ENCODE assay signal across 10 cellular contexts in the genomic region with DNA sequence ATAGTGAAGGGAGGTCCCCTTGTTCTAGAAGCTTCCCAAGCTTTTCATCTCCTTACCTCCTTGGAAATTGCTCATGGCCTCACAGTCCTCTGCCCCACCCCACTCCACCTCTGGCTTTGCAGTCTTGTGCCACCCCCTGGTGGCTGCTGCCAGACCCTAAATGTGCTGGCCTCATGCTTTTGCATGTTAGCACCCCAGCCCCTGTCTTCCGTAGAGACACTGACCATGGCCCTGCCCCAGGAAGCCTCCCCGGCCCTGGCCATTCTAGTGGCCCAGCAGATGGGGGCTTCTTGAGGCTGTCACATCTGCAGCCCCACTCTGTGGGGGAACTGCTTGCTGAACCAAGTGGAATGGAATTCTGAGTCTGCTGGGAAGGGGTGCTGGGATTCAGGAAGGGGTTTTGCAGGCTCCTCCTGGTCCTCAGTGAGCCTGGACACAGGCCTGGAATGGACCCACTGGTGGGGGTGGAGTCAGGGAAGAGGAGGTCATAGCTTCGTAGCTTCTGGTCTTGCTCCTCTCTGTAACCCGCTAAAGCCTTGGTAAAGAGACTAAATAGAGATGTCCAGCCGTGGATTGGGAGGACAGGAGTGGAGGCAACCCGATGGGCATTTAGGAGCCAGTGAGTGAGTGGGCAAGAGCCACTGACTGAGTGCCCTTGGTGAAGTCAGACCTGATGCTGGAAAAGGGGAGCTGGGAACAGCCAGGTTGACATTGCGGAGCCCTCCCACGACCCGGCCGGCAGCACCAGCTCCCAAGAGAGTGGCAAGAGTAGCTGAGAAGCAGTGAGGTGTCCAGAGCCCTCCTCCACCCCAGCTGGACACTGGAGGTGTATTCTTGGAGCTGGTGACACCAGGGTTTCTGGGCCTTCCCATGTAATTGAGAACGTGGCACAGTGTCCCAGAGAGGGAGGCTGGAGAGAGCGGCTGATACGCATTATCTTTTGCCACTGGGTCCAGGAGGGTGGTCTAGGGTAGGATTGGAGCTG. TPM values are rescaled to one million over a fixed set of nuclear protein-coding genes. Genes with fewer than 3 reads are reported as not detected.
DNase-seq lines count a peak whose midpoint lies in the region; ATAC-seq and TF ChIP-seq lines count a peak whose summit lies in the region.
"Had no signal": no experiment of that assay in that cellular context is flagged by ENCODE, and none has a peak within 500 bp of the region (broad histone marks: within the 10 kb centered on the region; RNA-seq: fewer than 3 reads in every experiment).

No MANE protein-coding gene starts in this region.

- intact Hi-C loops in activated naive CD4-positive, alpha-beta T cell treated with anti-CD3 and anti-CD28 coated beads for 36 hours (cut with micrococcal nuclease), result no loop called here

- no peak overlapping the region for H3K27ac Mint-ChIP-seq in activated naive CD4-positive, alpha-beta T cell treated with anti-CD3 and anti-CD28 coated beads for 36 hours
- no peak overlapping the region for H3K27ac Mint-ChIP-seq in WTC11
- H3K27ac Mint-ChIP-seq in stimulated activated effector memory CD8-positive, alpha-beta T cell treated with anti-CD3 and anti-CD28 coated beads, Interleukin-12 subunit alpha, Interleukin-12 subunit beta, amount 100 ng/mL, for 72 hours, result peak overlapping the region; percentile 67
- H3K27ac Mint-ChIP-seq: CD4-positive, CD25-positive, alpha-beta regulatory T cell had no signal

- no peak for TF ChIP-seq EP300 in Ishikawa (IDR thresholded peaks at IDR 0.05; ENCODE audit: borderline replicate concordance)

- TF ChIP-seq RAD21 in Ishikawa (IDR thresholded peaks at IDR 0.05; ENCODE audit: low read depth), result peak; percentile 58

- CTCF ChIA-PET in activated naive CD4-positive, alpha-beta T cell treated with anti-CD3 and anti-CD28 coated beads for 36 hours (lab: Charles Lee), result interaction anchor here (0.6 to 0.7 kb wide), 2 partner anchors 9 to 80 kb away, joined by 3 read pairs; no protein-coding TSS in a partner anchor
- CTCF ChIA-PET in WTC11 (lab: Charles Lee), result interaction anchor here (0.6 to 1.6 kb wide), 7 partner anchors 12 to 205 kb away, joined by 3 to 15 read pairs (median 4); partner anchors contain the start of gene RAMP3

- DNase-seq in activated naive CD4-positive, alpha-beta T cell treated with anti-CD3 and anti-CD28 coated beads for 36 hours, result peak; percentile 25
- no peak for DNase-seq in activated naive CD4-positive, alpha-beta T cell (lab: John Stamatoyannopoulos, UW)
- DNase-seq in WTC11 (ENCODE audit: low spot score) (peak; percentile 44), NCI-H446 (lab: John Stamatoyannopoulos, UW) (no peak), NCI-H1105 (lab: John Stamatoyannopoulos, UW) (no peak)
- no peak for DNase-seq in stimulated activated effector memory CD8-positive, alpha-beta T cell treated with anti-CD3 and anti-CD28 coated beads, Interleukin-12 subunit alpha, Interleukin-12 subunit beta, amount 100 ng/mL, for 72 hours (ENCODE audit: low spot score in 2 of 2)
- DNase-seq: CD4-positive, CD25-positive, alpha-beta regulatory T cell had no signal

- H3K27me3 Mint-ChIP-seq in activated naive CD4-positive, alpha-beta T cell treated with anti-CD3 and anti-CD28 coated beads for 36 hours (ENCODE audit: low read depth), result no peaks in the 10 kb centered on the region
- H3K27me3 Mint-ChIP-seq in WTC11 (ENCODE audit: low read depth), result peaks cover 5% of the 10 kb centered on the region; the same call in 1 of the 2 replicates

- 0 out of 2 replicates have a peak, but pooled peaks have one; percentile 15 for TF ChIP-seq CTCF in WTC11 (IDR thresholded peaks at IDR 0.05)

- H3K4me1 Mint-ChIP-seq in activated naive CD4-positive, alpha-beta T cell treated with anti-CD3 and anti-CD28 coated beads for 36 hours (ENCODE audit: low read depth), result no peaks in the 10 kb centered on the region
- H3K4me1 Mint-ChIP-seq in WTC11, result no peaks in the 10 kb centered on the region
- H3K4me1 Mint-ChIP-seq in stimulated activated effector memory CD8-positive, alpha-beta T cell treated with anti-CD3 and anti-CD28 coated beads, Interleukin-12 subunit alpha, Interleukin-12 subunit beta, amount 100 ng/mL, for 72 hours, result no peaks in the 10 kb centered on the region
- H3K4me1 Mint-ChIP-seq: CD4-positive, CD25-positive, alpha-beta regulatory T cell had no signal

- no peaks in the 10 kb centered on the region for H3K9me3 Mint-ChIP-seq in activated naive CD4-positive, alpha-beta T cell treated with anti-CD3 and anti-CD28 coated beads for 36 hours
- H3K9me3 Mint-ChIP-seq in WTC11, result no peaks in the 10 kb centered on the region
- no peaks in the 10 kb centered on the region for H3K9me3 Mint-ChIP-seq in stimulated activated effector memory CD8-positive, alpha-beta T cell treated with anti-CD3 and anti-CD28 coated beads, Interleukin-12 subunit alpha, Interleukin-12 subunit beta, amount 100 ng/mL, for 72 hours
- H3K9me3 Mint-ChIP-seq: CD4-positive, CD25-positive, alpha-beta regulatory T cell had no signal

- H3K4me3 Mint-ChIP-seq in activated naive CD4-positive, alpha-beta T cell treated with anti-CD3 and anti-CD28 coated beads for 36 hours, result no peak overlapping the region
- no peak overlapping the region for H3K4me3 Mint-ChIP-seq in WTC11
- H3K4me3 Mint-ChIP-seq in stimulated activated effector memory CD8-positive, alpha-beta T cell treated with anti-CD3 and anti-CD28 coated beads, Interleukin-12 subunit alpha, Interleukin-12 subunit beta, amount 100 ng/mL, for 72 hours, result no peak overlapping the region
- H3K4me3 Mint-ChIP-seq: CD4-positive, CD25-positive, alpha-beta regulatory T cell had no signal

- ATAC-seq in WTC11 (peak; percentile 79), HG03457 (IDR thresholded peaks at IDR 0.05; ENCODE audit: unreplicated experiment) (no peak)
- no peak for ATAC-seq in stimulated activated effector memory CD8-positive, alpha-beta T cell treated with anti-CD3 and anti-CD28 coated beads, Interleukin-12 subunit alpha, Interleukin-12 subunit beta, amount 100 ng/mL, for 72 hours

- POLR2A ChIA-PET in WTC11 (lab: Charles Lee), result no interaction called here

- H3K36me3 Mint-ChIP-seq in activated naive CD4-positive, alpha-beta T cell treated with anti-CD3 and anti-CD28 coated beads for 36 hours (ENCODE audit: low read depth), result no peaks in the 10 kb centered on the region
- no peaks in the 10 kb centered on the region for H3K36me3 Mint-ChIP-seq in WTC11
- no peaks in the 10 kb centered on the region for H3K36me3 Mint-ChIP-seq in stimulated activated effector memory CD8-positive, alpha-beta T cell treated with anti-CD3 and anti-CD28 coated beads, Interleukin-12 subunit alpha, Interleukin-12 subunit beta, amount 100 ng/mL, for 72 hours
- H3K36me3 Mint-ChIP-seq: CD4-positive, CD25-positive, alpha-beta regulatory T cell had no signal

TF ChIP-seq in Ishikawa, 13 proteins besides CTCF, POLR2A, EP300 and RAD21:
- TF ChIP-seq MAX (IDR thresholded peaks at IDR 0.05), result no peak

TF ChIP-seq in WTC11, 78 proteins besides CTCF, POLR2A, EP300 and RAD21:
- no peak for TF ChIP-seq PRRX2 (CRISPR knock-in tag; IDR thresholded peaks at IDR 0.05)

RNA-seq across cellular contexts. Expression of gene RAMP3, which starts 20.9 kb away (rescaled TPM):
- not detected for total RNA-seq in activated naive CD4-positive, alpha-beta T cell treated with anti-CD3 and anti-CD28 coated beads for 36 hours
- total RNA-seq in WTC11 (2021), result 0.85 to 1.2 TPM (median 1.1 TPM) in 3 replicates
- total RNA-seq: CD4-positive, CD25-positive, alpha-beta regulatory T cell; glomerular endothelial cell had no signal

Comparison
In these comparisons a context has a peak if more than half of its experiments do, and no peak if none do; other contexts are left out.
1. DNase-seq: peak in activated naive CD4-positive, alpha-beta T cell treated with anti-CD3 and anti-CD28 coated beads for 36 hours (single experiment) and WTC11 (single experiment); none in activated naive CD4-positive, alpha-beta T cell (0 of 4), stimulated activated effector memory CD8-positive, alpha-beta T cell treated with anti-CD3 and anti-CD28 coated beads, Interleukin-12 subunit alpha, Interleukin-12 subunit beta, amount 100 ng/mL, for 72 hours (0 of 2), NCI-H446 (0 of 2) and NCI-H1105 (single experiment).